ENCODE assay signal across 16 cellular contexts in genomic region chr1:219661464-219662092, GRCh38. TPM values are rescaled to one million over a fixed set of nuclear protein-coding genes. Genes with fewer than 3 reads are reported as not detected.
DNase-seq lines count a peak whose midpoint lies in the region; ATAC-seq and TF ChIP-seq lines count a peak whose summit lies in the region.
"Had no signal": no experiment of that assay in that cellular context is flagged by ENCODE, and none has a peak within 500 bp of the region (broad histone marks: within the 10 kb centered on the region; RNA-seq: fewer than 3 reads in every experiment).

No MANE protein-coding gene starts in this region.

- H3K56ac ChIP-seq in mesendoderm (ENCODE audit: low read length): no peak overlapping the region

- CTCF ChIA-PET in CD4-positive, alpha-beta T cell (lab: Charles Lee): no interaction called here
- CTCF ChIA-PET in WTC11 (lab: Charles Lee): interaction anchor here (1.0 to 2.1 kb wide), 34 partner anchors 9 to 453 kb away, joined by 3 to 24 read pairs (median 4); no protein-coding TSS in a partner anchor

- no peak for TF ChIP-seq CTCF in smooth muscle cell (IDR thresholded peaks at IDR 0.05; ENCODE audit: borderline replicate concordance, insufficient read depth, poor library complexity, severe bottlenecking)
- no peak for TF ChIP-seq CTCF in CD4-positive, alpha-beta T cell (IDR thresholded peaks at IDR 0.05)
- no peak; the same call in 1 of the 2 replicates for TF ChIP-seq CTCF in WTC11 (IDR thresholded peaks at IDR 0.05)

- no peak for ATAC-seq in CD4-positive, alpha-beta T cell (ENCODE audit: poor library complexity)
- ATAC-seq in WTC11 (no peak), HG03571 (IDR thresholded peaks at IDR 0.05; ENCODE audit: unreplicated experiment) (no peak)
- ATAC-seq: activated CD8-positive, alpha-beta memory T cell treated with anti-CD3 and anti-CD28 coated beads, Interleukin-2, amount 10 ng/mL, durations not matched to agents 7 days and 5 days had no signal

- no peak overlapping the region for H2BK5ac ChIP-seq in mesendoderm (ENCODE audit: low read length)

- no peak overlapping the region for H3K23ac ChIP-seq in mesendoderm (ENCODE audit: low read length)

- H3K36me3 ChIP-seq in mesendoderm (ENCODE audit: control insufficient read depth, insufficient read depth, low read length) (no peaks in the 10 kb centered on the region), smooth muscle cell (ENCODE audit: low read depth) (no peaks in the 10 kb centered on the region)
- H3K36me3 ChIP-seq: BLaER1 treated with 17β-estradiol and CSF1 and Interleukin-3, amounts not matched to agents 10 nM and 100 nM; left ventricle myocardium inferior; upper lobe of right lung had no signal

- H3K27ac ChIP-seq in caudate nucleus (ENCODE audit: low read depth, low read length) (peak overlapping the region; percentile 87), mesendoderm (ENCODE audit: low read depth, low read length) (no peak overlapping the region), smooth muscle cell (ENCODE audit: low read depth) (no peak overlapping the region)
- H3K27ac ChIP-seq in CD4-positive, alpha-beta T cell (ENCODE audit: low read depth, low read length): no peak overlapping the region
- H3K27ac ChIP-seq: BLaER1 treated with 17β-estradiol and CSF1 and Interleukin-3, amounts not matched to agents 10 nM and 100 nM; psoas muscle; upper lobe of right lung had no signal

- H3K4ac ChIP-seq in mesendoderm (ENCODE audit: low read depth, low read length): peak overlapping the region; percentile 36

- peak overlapping the region; percentile 29 for H2AFZ ChIP-seq in smooth muscle cell (ENCODE audit: low read depth)

- H3K4me1 ChIP-seq in mesendoderm (ENCODE audit: control insufficient read depth, low read depth, low read length): peaks cover 4% of the 10 kb centered on the region
- H3K4me1 ChIP-seq in smooth muscle cell (ENCODE audit: low read depth): peaks cover 14% of the 10 kb centered on the region
- H3K4me1 ChIP-seq: psoas muscle had no signal

- no peak overlapping the region for H4K5ac ChIP-seq in mesendoderm (ENCODE audit: low read length)

- no peak overlapping the region for H3K18ac ChIP-seq in mesendoderm (ENCODE audit: low read length)

- H4K8ac ChIP-seq in mesendoderm (ENCODE audit: low read depth, low read length): no peak overlapping the region

- H3K4me1 Mint-ChIP-seq in CD4-positive, alpha-beta T cell (ENCODE audit: low read depth): no peaks in the 10 kb centered on the region
- H3K4me1 Mint-ChIP-seq in WTC11: peaks cover 27% of the 10 kb centered on the region

- H3K9ac ChIP-seq in mesendoderm (ENCODE audit: low read length) (no peak overlapping the region), smooth muscle cell (ENCODE audit: low read depth) (no peak overlapping the region)
- H3K9ac ChIP-seq: BLaER1 treated with 17β-estradiol and CSF1 and Interleukin-3, amounts not matched to agents 10 nM and 100 nM had no signal

- H3F3A ChIP-seq in smooth muscle cell (ENCODE audit: low read depth): no peaks in the 10 kb centered on the region

- DNase-seq in NCI-H69 (lab: John Stamatoyannopoulos, UW) (peak; percentile 40), caudate nucleus (lab: John Stamatoyannopoulos, UW) (peak in 11 of 61 donors; percentile 1 to 35 (median 10)), mesendoderm (no peak), smooth muscle cell (lab: John Stamatoyannopoulos, UW; ENCODE audit: unreplicated experiment) (no peak), ACHN (no peak), WTC11 (ENCODE audit: low spot score) (no peak)
- no peak for DNase-seq in CD4-positive, alpha-beta T cell
- DNase-seq: naive B cell had no signal

- H3K27ac Mint-ChIP-seq in CD4-positive, alpha-beta T cell: no peak overlapping the region
- no peak overlapping the region for H3K27ac Mint-ChIP-seq in WTC11
- H3K27ac Mint-ChIP-seq: activated CD8-positive, alpha-beta memory T cell treated with anti-CD3 and anti-CD28 coated beads, Interleukin-2, amount 10 ng/mL, durations not matched to agents 7 days and 5 days; naive B cell; stimulated activated naive B cell treated with anti-CD40 and anti-IgM and Interleukin-4, amounts not matched to agents 10 μg/mL and 1 μg/mL and 100 μg/mL, for 72 hours; T-helper 2 cell treated with Interferon-gamma antibody and Interleukin-4, amounts not matched to agents 5 μg/mL and 100 μg/mL, for 36 hours had no signal

- no peak overlapping the region for H3K4me3 Mint-ChIP-seq in CD4-positive, alpha-beta T cell
- H3K4me3 Mint-ChIP-seq in WTC11: no peak overlapping the region
- H3K4me3 Mint-ChIP-seq: activated CD8-positive, alpha-beta memory T cell treated with anti-CD3 and anti-CD28 coated beads, Interleukin-2, amount 10 ng/mL, durations not matched to agents 7 days and 5 days had no signal

- H3K79me2 ChIP-seq in mesendoderm (ENCODE audit: control insufficient read depth, insufficient read depth, low read length) (no peaks in the 10 kb centered on the region), smooth muscle cell (ENCODE audit: low read depth) (no peaks in the 10 kb centered on the region)

- no peak overlapping the region for H2BK120ac ChIP-seq in mesendoderm (ENCODE audit: low read depth, low read length)

- H3K9me3 ChIP-seq in smooth muscle cell (replicated peaks; ENCODE audit: low read depth): no peaks in the 10 kb centered on the region
- H3K9me3 ChIP-seq in CD4-positive, alpha-beta T cell (ENCODE audit: control insufficient read depth, low read length): no peaks in the 10 kb centered on the region
- H3K9me3 ChIP-seq: BLaER1 treated with 17β-estradiol and CSF1 and Interleukin-3, amounts not matched to agents 10 nM and 100 nM; left ventricle myocardium inferior; psoas muscle; upper lobe of right lung had no signal

- no CpG with 5 or more reads among the region's 8 CpGs for WGBS in mesendoderm (ENCODE audit: extremely low coverage, insufficient coverage, low lambda C conversion rate)
- WGBS in smooth muscle cell (ENCODE audit: low lambda C conversion rate): 82% methylated on average over 8 of the region's 8 CpGs

- H3K27me3 ChIP-seq in mesendoderm (ENCODE audit: insufficient read depth, low read length, poor library complexity) (no peaks in the 10 kb centered on the region), smooth muscle cell (ENCODE audit: low read depth) (peaks cover 4% of the 10 kb centered on the region)
- H3K27me3 ChIP-seq in CD4-positive, alpha-beta T cell (ENCODE audit: control insufficient read depth, insufficient read depth, low read length): peaks cover 7% of the 10 kb centered on the region
- H3K27me3 ChIP-seq: BLaER1 treated with 17β-estradiol and CSF1 and Interleukin-3, amounts not matched to agents 10 nM and 100 nM; upper lobe of right lung had no signal

- H3K79me1 ChIP-seq in mesendoderm (ENCODE audit: low read length): no peaks in the 10 kb centered on the region

- peaks cover 2% of the 10 kb centered on the region for H3K9me3 Mint-ChIP-seq in CD4-positive, alpha-beta T cell
- H3K9me3 Mint-ChIP-seq in WTC11: no peaks in the 10 kb centered on the region
- H3K9me3 Mint-ChIP-seq: naive B cell; stimulated activated naive B cell treated with anti-CD40 and anti-IgM and Interleukin-4, amounts not matched to agents 10 μg/mL and 1 μg/mL and 100 μg/mL, for 72 hours; T-helper 2 cell treated with Interferon-gamma antibody and Interleukin-4, amounts not matched to agents 5 μg/mL and 100 μg/mL, for 36 hours had no signal

- H2BK15ac ChIP-seq in mesendoderm (replicated peaks; ENCODE audit: low read depth): no peak overlapping the region

- in situ Hi-C loops in ACHN (cut with HindIII; ENCODE audit: low pct_ligation_motif_present, low pct_unique_long_range_greater_than_20kb, low sequenced_read_pairs): no loop called here

- H3K4me2 ChIP-seq in mesendoderm (ENCODE audit: low read length) (no peak overlapping the region), smooth muscle cell (peak overlapping the region; percentile 86)

- no peaks in the 10 kb centered on the region for H3K36me3 Mint-ChIP-seq in CD4-positive, alpha-beta T cell (ENCODE audit: low read depth)
- no peaks in the 10 kb centered on the region for H3K36me3 Mint-ChIP-seq in WTC11
- H3K36me3 Mint-ChIP-seq: activated CD8-positive, alpha-beta memory T cell treated with anti-CD3 and anti-CD28 coated beads, Interleukin-2, amount 10 ng/mL, durations not matched to agents 7 days and 5 days; naive B cell; stimulated activated naive B cell treated with anti-CD40 and anti-IgM and Interleukin-4, amounts not matched to agents 10 μg/mL and 1 μg/mL and 100 μg/mL, for 72 hours had no signal

- intact Hi-C loops in CD4-positive, alpha-beta T cell (cut with DNase I, micrococcal nuclease): no loop called here

- H3K27me3 Mint-ChIP-seq in CD4-positive, alpha-beta T cell: peaks cover 43% of the 10 kb centered on the region
- no peaks in the 10 kb centered on the region for H3K27me3 Mint-ChIP-seq in WTC11 (ENCODE audit: low read depth)

- H3K4me3 ChIP-seq in mesendoderm (ENCODE audit: low read length) (no peak overlapping the region), smooth muscle cell (no peak overlapping the region)
- H3K4me3 ChIP-seq: BLaER1 treated with 17β-estradiol and CSF1 and Interleukin-3, amounts not matched to agents 10 nM and 100 nM; upper lobe of right lung had no signal

- POLR2A ChIA-PET in CD4-positive, alpha-beta T cell (lab: Charles Lee): no interaction called here
- POLR2A ChIA-PET in WTC11 (lab: Charles Lee): no interaction called here

- H2AK5ac ChIP-seq in mesendoderm (ENCODE audit: low read length): no peak overlapping the region

- H4K20me1 ChIP-seq in smooth muscle cell (ENCODE audit: low read depth): no peaks in the 10 kb centered on the region
- H4K20me1 ChIP-seq: BLaER1 treated with 17β-estradiol and CSF1 and Interleukin-3, amounts not matched to agents 10 nM and 100 nM had no signal

TF ChIP-seq in WTC11, 78 proteins besides CTCF, POLR2A, EP300 and RAD21 (continues in another document):
- TF ChIP-seq JAZF1 (CRISPR knock-in tag; IDR thresholded peaks at IDR 0.05): no peak
- no peak for TF ChIP-seq RORB (CRISPR knock-in tag; IDR thresholded peaks at IDR 0.05)
- TF ChIP-seq ZNF416 (CRISPR knock-in tag; IDR thresholded peaks at IDR 0.05): no peak
- TF ChIP-seq, protein P1, sequence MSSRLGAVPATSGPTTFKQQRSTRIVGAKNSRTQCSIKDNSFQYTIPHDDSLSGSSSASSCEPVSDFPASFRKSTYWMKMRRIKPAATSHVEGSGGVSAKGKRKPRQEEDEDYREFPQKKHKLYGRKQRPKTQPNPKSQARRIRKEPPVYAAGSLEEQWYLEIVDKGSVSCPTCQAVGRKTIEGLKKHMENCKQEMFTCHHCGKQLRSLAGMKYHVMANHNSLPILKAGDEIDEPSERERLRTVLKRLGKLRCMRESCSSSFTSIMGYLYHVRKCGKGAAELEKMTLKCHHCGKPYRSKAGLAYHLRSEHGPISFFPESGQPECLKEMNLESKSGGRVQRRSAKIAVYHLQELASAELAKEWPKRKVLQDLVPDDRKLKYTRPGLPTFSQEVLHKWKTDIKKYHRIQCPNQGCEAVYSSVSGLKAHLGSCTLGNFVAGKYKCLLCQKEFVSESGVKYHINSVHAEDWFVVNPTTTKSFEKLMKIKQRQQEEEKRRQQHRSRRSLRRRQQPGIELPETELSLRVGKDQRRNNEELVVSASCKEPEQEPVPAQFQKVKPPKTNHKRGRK (CRISPR knock-in tag; IDR thresholded peaks at IDR 0.05; ENCODE audit: borderline replicate concordance): no peak

RNA-seq across cellular contexts. Expression of gene ZC3H11B, which starts 48.7 kb away (rescaled TPM):
- polyA plus RNA-seq in mesendoderm (2013, experiment 1 of 2): 0.06 TPM
- polyA plus RNA-seq in mesendoderm (2013, experiment 2 of 2): 0.03 TPM
- total RNA-seq in smooth muscle cell: 0.09 TPM in 1 of 2 replicates, not detected in the other
- not detected in 2 replicates for polyA plus RNA-seq in smooth muscle cell
- total RNA-seq in CD4-positive, alpha-beta T cell: under 1 TPM in 1 of 2 experiments, not detected in 1; 0.14 TPM
- total RNA-seq in WTC11 (2021): 0.28 TPM in 1 of 3 replicates, not detected in the others
- total RNA-seq: activated CD8-positive, alpha-beta memory T cell treated with anti-CD3 and anti-CD28 coated beads, Interleukin-2, amount 10 ng/mL, durations not matched to agents 7 days and 5 days; upper lobe of right lung had no signal
